In genomic region chr4:183017962-183018361, GRCh38 we compare ENCODE assay signal across 25 cellular contexts.
DNase-seq lines count a peak whose midpoint lies in the region; ATAC-seq, FAIRE-seq and TF ChIP-seq lines count a peak whose summit lies in the region.
"Had no signal": no experiment of that assay in that cellular context is flagged by ENCODE, and none has a peak within 500 bp of the region (broad histone marks: within the 10 kb centered on the region; RNA-seq: fewer than 3 reads in every experiment).

No MANE protein-coding gene starts in this region.

- no peaks in the 10 kb centered on the region for H3K9me3 ChIP-seq in GM12878 (replicated peaks; ENCODE audit: control insufficient read depth, insufficient read depth, low read length)
- H3K9me3 ChIP-seq in esophagus muscularis mucosa = no peaks in the 10 kb centered on the region
- H3K9me3 ChIP-seq: A549, BE2C had no signal

- H3K27me3 ChIP-seq in GM12878 (replicated peaks in 1 of 2; ENCODE audit: control insufficient read depth in 2 of 2, insufficient read depth in 2 of 2, low read length in 1 of 2) = no peaks in the 10 kb centered on the region
- peaks cover 0 to 31% (median 0%) of the 10 kb centered on the region in 4 donors for H3K27me3 ChIP-seq in esophagus muscularis mucosa
- H3K27me3 ChIP-seq: BE2C had no signal

- no peaks in the 10 kb centered on the region for H4K20me1 ChIP-seq in GM12878 (ENCODE audit: control insufficient read depth, insufficient read depth)

- intact Hi-C loops in GM12878 (cut with micrococcal nuclease; ENCODE audit: unreplicated experiment) = no loop called here
- intact Hi-C loops in esophagus muscularis mucosa (cut with DNase I) = no loop called here
- intact Hi-C loops in Right ventricle myocardium inferior (cut with DNase I) = no loop called here

- peak; percentile 55 for DNase-seq in NCI-H748 (lab: John Stamatoyannopoulos, UW; ENCODE audit: unreplicated experiment)
- DNase-seq in NCI-H748 treated with DMSO at 0.1 percent for 48 hours (lab: John Stamatoyannopoulos, UW) = no peak
- DNase-seq in COR-L47 (lab: John Stamatoyannopoulos, UW) = peak; percentile 27
- no peak for DNase-seq in GM12878 (ENCODE audit: low read depth, low spot score)
- DNase-seq in esophagus muscularis mucosa (ENCODE audit: extremely low spot score) = peak; percentile 60
- no peak for DNase-seq in Right ventricle myocardium inferior (ENCODE audit: missing footprints)
- no peak for DNase-seq in HTR-8/SVneo (ENCODE audit: insufficient read length, low spot score)
- DNase-seq: 8988T; ACHN; AML-193; BE2C; CD4-positive, CD25-positive, alpha-beta regulatory T cell; CD8-positive, alpha-beta T cell; DMS 273 treated with DMSO at 0.1 percent for 48 hours; DND-41; GM23248; H9; HFFc6 had no signal

- POLR2A ChIA-PET in GM12878 (lab: Charles Lee) = no interaction called here

- ATAC-seq in GM12878 (no peak), Right ventricle myocardium inferior (no peak), HG03432 (IDR thresholded peaks at IDR 0.05; ENCODE audit: unreplicated experiment) (no peak)
- ATAC-seq: A549; CD8-positive, alpha-beta T cell; HCT116 had no signal

- H3K4me1 ChIP-seq in GM12878 (ENCODE audit: control insufficient read depth, insufficient read depth, low read length) (no peaks in the 10 kb centered on the region), esophagus muscularis mucosa (peaks cover 0 to 5% (median 0%) of the 10 kb centered on the region in 4 donors)
- H3K4me1 ChIP-seq: A549, BE2C had no signal

- TF ChIP-seq POLR2A in GM12878 (IDR thresholded peaks at IDR 0.05; ENCODE audit: low read depth, low read length) (no peak), esophagus muscularis mucosa (IDR thresholded peaks at IDR 0.05; ENCODE audit: low read depth) (no peak)

- no peaks in the 10 kb centered on the region for H3K79me2 ChIP-seq in GM12878 (ENCODE audit: control insufficient read depth, insufficient read depth, low read length)

- 42% methylated on average over 6 of the region's 6 CpGs for WGBS in GM12878 (ENCODE audit: insufficient coverage, insufficient replicate concordance, low lambda C conversion rate, missing lambda C conversion rate)
- WGBS in esophagus muscularis mucosa = 80% methylated on average over 6 of the region's 6 CpGs

- in situ Hi-C loops in GM12878 (cut with MboI) = no loop called here

- H3K27ac ChIP-seq in GM12878 (ENCODE audit: control insufficient read depth, insufficient read depth) (no peak overlapping the region), esophagus muscularis mucosa (replicated peaks in 1 of 4) (no peak overlapping the region)
- H3K27ac ChIP-seq: A549, C4-2B, GM23248 had no signal

- CTCF ChIA-PET in GM12878 (lab: Yijun Ruan, JAX) = no interaction called here

- no TSS peak for BruUV-seq in GM12878 (replicated peaks; lab: Mats Ljungman, UMichigan)

- RAD21 ChIA-PET in GM12878 (lab: Charles Lee; ENCODE audit: unreplicated experiment) = no interaction called here

- H3K36me3 ChIP-seq in GM12878 (ENCODE audit: control insufficient read depth in 2 of 2, insufficient read depth in 2 of 2, low read length in 1 of 2) (no peaks in the 10 kb centered on the region), esophagus muscularis mucosa (no peaks in the 10 kb centered on the region)
- H3K36me3 ChIP-seq: BE2C had no signal

- SMC1A ChIA-PET in GM12878 (lab: Charles Lee; ENCODE audit: uncharacterized antibody, unreplicated experiment) = interaction anchor here (1.1 kb wide), 1 partner anchor 80 kb away, joined by 3 read pairs; no protein-coding TSS in a partner anchor

- H3K4me3 ChIP-seq in GM12878 (no peak overlapping the region), esophagus muscularis mucosa (no peak overlapping the region)
- H3K4me3 ChIP-seq: A549, GM23248 had no signal

- FAIRE-seq in GM12878 (lab: Jason Lieb, UNC) = no peak
- FAIRE-seq in HTR-8/SVneo (lab: Jason Lieb, UNC) = no peak
- FAIRE-seq: A549, D721Med, G401.6, GM19239 had no signal

- H2AFZ ChIP-seq in GM12878 (ENCODE audit: control insufficient read depth, low read depth, low read length) = no peak overlapping the region
- H2AFZ ChIP-seq: GM23248 had no signal

- TF ChIP-seq RAD21 in GM12878 (IDR thresholded peaks at IDR 0.05; ENCODE audit: insufficient read depth, low read depth, low read length) = no peak

- TF ChIP-seq EP300 in GM12878 (IDR thresholded peaks at IDR 0.05; ENCODE audit: borderline replicate concordance in 1 of 2, control insufficient read depth in 1 of 2, low read depth in 2 of 2, low read length in 2 of 2) = no peak
- TF ChIP-seq EP300 in esophagus muscularis mucosa (IDR thresholded peaks at IDR 0.05) = no peak

- no peak overlapping the region for H3K4me2 ChIP-seq in GM12878 (ENCODE audit: control insufficient read depth, insufficient read depth)
- H3K4me2 ChIP-seq: A549 had no signal

- TF ChIP-seq CTCF in GM12878 (IDR thresholded peaks at IDR 0.05 in 2 of 3, conservative IDR thresholded peaks at IDR 0.05 in 1 of 3; ENCODE audit: control insufficient read depth in 2 of 3, extremely low read depth in 1 of 3, insufficient read depth in 1 of 3, low read depth in 3 of 3, low read length in 3 of 3) (no peak), esophagus muscularis mucosa (IDR thresholded peaks at IDR 0.05) (no peak)

- no peak overlapping the region for H3K9ac ChIP-seq in GM12878 (ENCODE audit: control insufficient read depth, insufficient read depth, low read length)
- H3K9ac ChIP-seq: GM23248 had no signal

TF ChIP-seq in GM12878, 131 proteins besides CTCF, POLR2A, EP300 and RAD21:
- TF ChIP-seq JUNB (IDR thresholded peaks at IDR 0.05) (no peak), ATF7 (IDR thresholded peaks at IDR 0.05; ENCODE audit: low read depth) (0 out of 2 replicates have a peak, but pooled peaks have one; percentile 35)

Comparison
In these comparisons a context has a peak if more than half of its experiments do, and no peak if none do; other contexts are left out.
1. DNase-seq: peak in NCI-H748 (single experiment), COR-L47 (single experiment) and esophagus muscularis mucosa (single experiment); none in NCI-H748 treated with DMSO at 0.1 percent for 48 hours (single experiment), GM12878 (single experiment), Right ventricle myocardium inferior (single experiment) and HTR-8/SVneo (single experiment).